14 cellular contexts compared by ENCODE assay signal in genomic region chr11:97965849-97966646, GRCh38.
DNase-seq lines count a peak whose midpoint lies in the region; ATAC-seq, FAIRE-seq and TF ChIP-seq lines count a peak whose summit lies in the region.
"Had no signal": no experiment of that assay in that cellular context is flagged by ENCODE, and none has a peak within 500 bp of the region (broad histone marks: within the 10 kb centered on the region; RNA-seq: fewer than 3 reads in every experiment).

No MANE protein-coding gene starts in this region.

- no peaks in the 10 kb centered on the region for H3K4me1 Mint-ChIP-seq in CD8-positive, alpha-beta memory T cell
- H3K4me1 Mint-ChIP-seq: activated naive CD8-positive, alpha-beta T cell treated with anti-CD3 and anti-CD28 coated beads, Interleukin-2, amount 50 U/mL, for 24 hours had no signal

- TF ChIP-seq CTCF in epithelial cell of esophagus (IDR thresholded peaks at IDR 0.05; ENCODE audit: insufficient read depth, low read depth, low read length, missing control alignments) (no peak), osteoblast (IDR thresholded peaks at IDR 0.05; ENCODE audit: extremely low read depth, low read depth, low read length) (no peak)

- H3K9me3 ChIP-seq in CD8-positive, alpha-beta memory T cell (ENCODE audit: low read length), result no peaks in the 10 kb centered on the region
- no peaks in the 10 kb centered on the region for H3K9me3 ChIP-seq in osteoblast (ENCODE audit: low read depth, low read length)
- H3K9me3 ChIP-seq: vagina had no signal

- H3K36me3 Mint-ChIP-seq in CD8-positive, alpha-beta memory T cell, result no peaks in the 10 kb centered on the region
- H3K36me3 Mint-ChIP-seq: CD8-positive, alpha-beta T cell had no signal

- peak overlapping the region; percentile 72 for H3K27ac ChIP-seq in CD8-positive, alpha-beta memory T cell (ENCODE audit: low read depth, low read length)
- H3K27ac ChIP-seq in osteoblast (ENCODE audit: low read depth, low read length), result peak overlapping the region; percentile 94
- H3K27ac ChIP-seq: vagina had no signal

- no peak overlapping the region for H3K4me3 ChIP-seq in CD8-positive, alpha-beta memory T cell (ENCODE audit: low read length)
- no peak overlapping the region for H3K4me3 ChIP-seq in epithelial cell of esophagus (ENCODE audit: low read length)
- H3K4me3 ChIP-seq in osteoblast (ENCODE audit: insufficient read depth, low read length), result no peak overlapping the region
- H3K4me3 ChIP-seq: GM23338, vagina had no signal

- H2AFZ ChIP-seq in osteoblast (ENCODE audit: low read length), result peak overlapping the region; percentile 52
- H2AFZ ChIP-seq: GM23338 had no signal

- no peak overlapping the region for H3K4me3 Mint-ChIP-seq in CD8-positive, alpha-beta memory T cell
- H3K4me3 Mint-ChIP-seq: activated naive CD8-positive, alpha-beta T cell treated with anti-CD3 and anti-CD28 coated beads, Interleukin-2, amount 50 U/mL, for 24 hours; CD8-positive, alpha-beta T cell; effector memory CD8-positive, alpha-beta T cell; GM23338 had no signal

- H3K4me2 ChIP-seq in osteoblast (ENCODE audit: insufficient read depth, low read length), result peak overlapping the region; percentile 46
- H3K4me2 ChIP-seq: GM23338 had no signal

- H3K9me3 Mint-ChIP-seq in CD8-positive, alpha-beta memory T cell, result peaks cover 0 to 24% (median 20%) of the 10 kb centered on the region in 5 donors
- H3K9me3 Mint-ChIP-seq: GM23338 had no signal

- POLR2A ChIA-PET in CD8-positive, alpha-beta memory T cell (lab: Charles Lee), result no interaction called here

- H3K36me3 ChIP-seq in CD8-positive, alpha-beta memory T cell (ENCODE audit: insufficient read depth, low read length), result no peaks in the 10 kb centered on the region
- no peaks in the 10 kb centered on the region for H3K36me3 ChIP-seq in osteoblast (ENCODE audit: insufficient read depth, low read length)
- H3K36me3 ChIP-seq: vagina had no signal

- FAIRE-seq in RCC 7860 (lab: Jason Lieb, UNC), result peak; percentile 85

- no peaks in the 10 kb centered on the region for H3K79me2 ChIP-seq in osteoblast (ENCODE audit: insufficient read depth, low read length)

- ATAC-seq in esophagus mucosa (no peak), HG02610 (IDR thresholded peaks at IDR 0.05; ENCODE audit: unreplicated experiment) (no peak)
- ATAC-seq: activated naive CD8-positive, alpha-beta T cell treated with anti-CD3 and anti-CD28 coated beads, Interleukin-2, amount 50 U/mL, for 24 hours; CD8-positive, alpha-beta T cell; effector memory CD8-positive, alpha-beta T cell; GM23338 had no signal

- no peak overlapping the region for H3K27ac Mint-ChIP-seq in CD8-positive, alpha-beta memory T cell
- H3K27ac Mint-ChIP-seq: activated naive CD8-positive, alpha-beta T cell treated with anti-CD3 and anti-CD28 coated beads, Interleukin-2, amount 50 U/mL, for 24 hours; CD8-positive, alpha-beta T cell; effector memory CD8-positive, alpha-beta T cell; GM23338 had no signal

- no peaks in the 10 kb centered on the region for H3K27me3 ChIP-seq in CD8-positive, alpha-beta memory T cell (ENCODE audit: insufficient read depth, low read length, poor library complexity, severe bottlenecking)
- no peaks in the 10 kb centered on the region for H3K27me3 ChIP-seq in osteoblast (ENCODE audit: insufficient read depth, low read length)
- H3K27me3 ChIP-seq: vagina had no signal

- no peak for DNase-seq in CD8-positive, alpha-beta memory T cell
- DNase-seq in RCC 7860 (ENCODE audit: low spot score) (peak; percentile 84), epithelial cell of esophagus (ENCODE audit: low read depth) (peak; percentile 91), osteoblast (ENCODE audit: insufficient read length, low spot score, missing footprints) (peak; percentile 87), GM19240 (ENCODE audit: insufficient read length, low spot score) (no peak)
- DNase-seq in activated CD4-positive, alpha-beta T cell treated with anti-CD3 and anti-CD28 coated beads, Interleukin-2, amount 50 U/mL, for 1 hour, result no peak
- DNase-seq: activated naive CD8-positive, alpha-beta T cell treated with anti-CD3 and anti-CD28 coated beads, Interleukin-2, amount 50 U/mL, for 24 hours; CD8-positive, alpha-beta T cell; effector memory CD8-positive, alpha-beta T cell; NCI-H1694 had no signal

- no peaks in the 10 kb centered on the region for H4K20me1 ChIP-seq in osteoblast (ENCODE audit: insufficient read depth, low read length)

- H3K27me3 Mint-ChIP-seq in CD8-positive, alpha-beta memory T cell, result no peaks in the 10 kb centered on the region
- H3K27me3 Mint-ChIP-seq: activated naive CD8-positive, alpha-beta T cell treated with anti-CD3 and anti-CD28 coated beads, Interleukin-2, amount 50 U/mL, for 24 hours; effector memory CD8-positive, alpha-beta T cell had no signal

- CTCF ChIA-PET in CD8-positive, alpha-beta memory T cell (lab: Charles Lee), result no interaction called here

- no peaks in the 10 kb centered on the region for H3K4me1 ChIP-seq in CD8-positive, alpha-beta memory T cell (ENCODE audit: insufficient read depth, low read length)
- peaks cover 31% of the 10 kb centered on the region for H3K4me1 ChIP-seq in osteoblast (ENCODE audit: insufficient read depth, low read length)
- H3K4me1 ChIP-seq: vagina had no signal

Comparison
In these comparisons a context has a peak if more than half of its experiments do, and no peak if none do; other contexts are left out.
1. DNase-seq: peak in RCC 7860 (single experiment), epithelial cell of esophagus (single experiment) and osteoblast (single experiment); none in CD8-positive, alpha-beta memory T cell (0 of 5), activated CD4-positive, alpha-beta T cell treated with anti-CD3 and anti-CD28 coated beads, Interleukin-2, amount 50 U/mL, for 1 hour (single experiment) and GM19240 (single experiment).